ENCODE assay signal across 12 cellular contexts in the genomic region with DNA sequence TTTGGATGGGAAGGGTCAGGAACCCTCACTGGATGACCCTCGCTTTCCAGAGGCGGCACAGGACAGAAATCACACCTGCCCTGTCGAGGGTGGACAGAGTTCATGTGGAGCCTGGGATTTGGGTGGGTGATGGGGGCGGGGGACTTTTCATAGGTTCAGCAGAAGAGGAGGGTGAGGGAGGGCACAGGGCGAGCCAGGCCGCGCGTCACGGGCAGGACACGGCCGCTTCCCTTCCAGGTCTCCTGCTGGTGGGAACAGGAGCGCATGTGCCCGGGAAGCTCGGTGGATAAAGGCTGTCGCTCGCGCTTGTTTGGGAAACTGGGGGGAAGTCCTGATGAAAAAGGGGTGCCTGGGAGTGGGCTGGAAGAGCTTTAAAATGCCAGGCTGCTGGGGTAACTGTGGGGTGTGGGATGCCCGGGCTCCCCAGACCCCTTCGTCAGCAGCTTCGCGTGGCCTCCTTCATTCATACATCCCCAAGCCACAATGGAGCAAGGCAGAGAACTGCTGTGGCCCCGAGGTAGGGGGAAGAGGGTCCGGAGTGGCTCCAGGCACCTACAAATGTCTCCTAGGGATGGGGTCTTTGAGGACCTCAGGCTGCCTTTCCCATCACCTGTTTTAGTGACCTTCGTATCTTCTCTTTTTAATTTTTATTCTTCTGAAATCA.
DNase-seq lines count a peak whose midpoint lies in the region; ATAC-seq and TF ChIP-seq lines count a peak whose summit lies in the region.
"Had no signal": no experiment of that assay in that cellular context is flagged by ENCODE, and none has a peak within 500 bp of the region (broad histone marks: within the 10 kb centered on the region; RNA-seq: fewer than 3 reads in every experiment).

No MANE protein-coding gene starts in this region.

- DNase-seq in chondrocyte (ENCODE audit: low spot score) (no peak), neural crest cell (ENCODE audit: low read depth, low spot score) (no peak), upper lobe of left lung (peak; percentile 7 to 61), glutamatergic neuron (no peak), dermis blood vessel endothelial cell (no peak)
- no peak for DNase-seq in activated naive CD4-positive, alpha-beta T cell treated with anti-CD3 and anti-CD28 coated beads, Interleukin-2, amount 50 U/mL, for 72 hours (ENCODE audit: low spot score in 2 of 2)
- DNase-seq: Caco-2; CD4-positive, CD25-positive, alpha-beta regulatory T cell; MM.1S; Right ventricle myocardium superior had no signal

- ATAC-seq in upper lobe of left lung (ENCODE audit: low FRiP score in 2 of 2): no peak
- no peak for ATAC-seq in activated naive CD4-positive, alpha-beta T cell treated with anti-CD3 and anti-CD28 coated beads, Interleukin-2, amount 50 U/mL, for 72 hours
- ATAC-seq: HCT116 had no signal

- H3K27ac Mint-ChIP-seq in chondrocyte (ENCODE audit: unreplicated experiment) (peak overlapping the region; percentile 81), neural crest cell (ENCODE audit: unreplicated experiment) (peak overlapping the region; percentile 45), glutamatergic neuron (ENCODE audit: unreplicated experiment) (no peak overlapping the region)
- no peak overlapping the region for H3K27ac Mint-ChIP-seq in activated naive CD4-positive, alpha-beta T cell treated with anti-CD3 and anti-CD28 coated beads, Interleukin-2, amount 50 U/mL, for 72 hours

- H3K4me3 ChIP-seq in KMS-11 (IDR thresholded peaks at IDR 0.05; ENCODE audit: insufficient read depth, low read depth, low read length) (no peak overlapping the region), upper lobe of left lung (no peak overlapping the region)

- TF ChIP-seq EP300 in upper lobe of left lung (IDR thresholded peaks at IDR 0.05): no peak

- H4K20me1 ChIP-seq in KMS-11 (ENCODE audit: insufficient read depth): no peaks in the 10 kb centered on the region

- H3K27me3 ChIP-seq in KMS-11 (ENCODE audit: insufficient read depth, low read depth) (no peaks in the 10 kb centered on the region), upper lobe of left lung (no peaks in the 10 kb centered on the region)

- H3K36me3 Mint-ChIP-seq in chondrocyte (ENCODE audit: low read depth) (no peaks in the 10 kb centered on the region), neural crest cell (ENCODE audit: low read depth) (no peaks in the 10 kb centered on the region), glutamatergic neuron (ENCODE audit: unreplicated experiment) (no peaks in the 10 kb centered on the region)
- no peaks in the 10 kb centered on the region for H3K36me3 Mint-ChIP-seq in activated naive CD4-positive, alpha-beta T cell treated with anti-CD3 and anti-CD28 coated beads, Interleukin-2, amount 50 U/mL, for 72 hours
- H3K36me3 Mint-ChIP-seq: CD4-positive, CD25-positive, alpha-beta regulatory T cell had no signal

- H3K4me3 Mint-ChIP-seq in chondrocyte (ENCODE audit: unreplicated experiment): no peak overlapping the region
- no peak overlapping the region for H3K4me3 Mint-ChIP-seq in neural crest cell
- H3K4me3 Mint-ChIP-seq in glutamatergic neuron (ENCODE audit: unreplicated experiment): no peak overlapping the region
- H3K4me3 Mint-ChIP-seq: CD4-positive, CD25-positive, alpha-beta regulatory T cell had no signal

- no peak overlapping the region for H2AFZ ChIP-seq in KMS-11 (ENCODE audit: low read depth)

- WGBS in upper lobe of left lung, 2 donors: 91 to 94% methylated on average over 24 of the region's 24 CpGs

- H3K9me3 Mint-ChIP-seq in chondrocyte (ENCODE audit: low read depth): no peaks in the 10 kb centered on the region
- no peaks in the 10 kb centered on the region for H3K9me3 Mint-ChIP-seq in neural crest cell
- H3K9me3 Mint-ChIP-seq in glutamatergic neuron (ENCODE audit: unreplicated experiment): peaks cover 4% of the 10 kb centered on the region
- H3K9me3 Mint-ChIP-seq in activated naive CD4-positive, alpha-beta T cell treated with anti-CD3 and anti-CD28 coated beads, Interleukin-2, amount 50 U/mL, for 72 hours: no peaks in the 10 kb centered on the region
- H3K9me3 Mint-ChIP-seq: CD4-positive, CD25-positive, alpha-beta regulatory T cell had no signal

- no peak overlapping the region for H3K9ac ChIP-seq in KMS-11

- H3K36me3 ChIP-seq in KMS-11 (ENCODE audit: insufficient read depth) (no peaks in the 10 kb centered on the region), upper lobe of left lung (no peaks in the 10 kb centered on the region)

- H3K79me2 ChIP-seq in KMS-11 (ENCODE audit: insufficient read depth, low read depth): no peaks in the 10 kb centered on the region

- H3K9me3 ChIP-seq in upper lobe of left lung: no peaks in the 10 kb centered on the region
- H3K9me3 ChIP-seq: Caco-2 had no signal

- H3K27ac ChIP-seq in KMS-11 (no peak overlapping the region), upper lobe of left lung (no peak overlapping the region)

- H3K4me1 ChIP-seq in KMS-11 (ENCODE audit: low read depth, poor library complexity, severe bottlenecking) (peaks cover 50% of the 10 kb centered on the region), upper lobe of left lung (no peaks in the 10 kb centered on the region)
- H3K4me1 ChIP-seq: Caco-2 had no signal

- TF ChIP-seq CTCF in KMS-11 (conservative IDR thresholded peaks at IDR 0.05; ENCODE audit: low read depth, low read length) (no peak), chondrocyte (IDR thresholded peaks at IDR 0.05) (no peak), neural crest cell (conservative IDR thresholded peaks at IDR 0.05) (no peak), upper lobe of left lung (IDR thresholded peaks at IDR 0.05) (no peak), glutamatergic neuron (IDR thresholded peaks at IDR 0.05; ENCODE audit: partially characterized antibody, unreplicated experiment) (no peak)

- no peak for TF ChIP-seq POLR2A in upper lobe of left lung (IDR thresholded peaks at IDR 0.05)

- H3K4me1 Mint-ChIP-seq in chondrocyte (ENCODE audit: low read depth) (peaks cover 57% of the 10 kb centered on the region), neural crest cell (peaks cover 25% of the 10 kb centered on the region), glutamatergic neuron (ENCODE audit: low read depth, unreplicated experiment) (peaks cover 3% of the 10 kb centered on the region)
- H3K4me1 Mint-ChIP-seq: CD4-positive, CD25-positive, alpha-beta regulatory T cell had no signal

- H3K4me2 ChIP-seq in KMS-11: peak overlapping the region; percentile 40

- no peaks in the 10 kb centered on the region for H3K27me3 Mint-ChIP-seq in chondrocyte (ENCODE audit: low read depth)
- H3K27me3 Mint-ChIP-seq in neural crest cell (ENCODE audit: low read depth): peaks cover 2% of the 10 kb centered on the region
- peaks cover 10% of the 10 kb centered on the region for H3K27me3 Mint-ChIP-seq in glutamatergic neuron (ENCODE audit: unreplicated experiment)
- H3K27me3 Mint-ChIP-seq: CD4-positive, CD25-positive, alpha-beta regulatory T cell had no signal

Comparison
In these comparisons a context has a peak if more than half of its experiments do, and no peak if none do; other contexts are left out.
1. DNase-seq: peak in upper lobe of left lung (2 of 2); none in chondrocyte (single experiment), neural crest cell (single experiment), glutamatergic neuron (single experiment), activated naive CD4-positive, alpha-beta T cell treated with anti-CD3 and anti-CD28 coated beads, Interleukin-2, amount 50 U/mL, for 72 hours (0 of 2) and dermis blood vessel endothelial cell (single experiment).
2. H3K27ac Mint-ChIP-seq: peak in chondrocyte (single experiment) and neural crest cell (single experiment); none in glutamatergic neuron (single experiment) and activated naive CD4-positive, alpha-beta T cell treated with anti-CD3 and anti-CD28 coated beads, Interleukin-2, amount 50 U/mL, for 72 hours (0 of 2).